Comparison of ENCODE assay signal across 12 cellular contexts in genomic region chr2:205712508-205712907, GRCh38. TPM values are rescaled to one million over a fixed set of nuclear protein-coding genes. Genes with fewer than 3 reads are reported as not detected.
DNase-seq lines count a peak whose midpoint lies in the region; ATAC-seq and TF ChIP-seq lines count a peak whose summit lies in the region.
"Had no signal": no experiment of that assay in that cellular context is flagged by ENCODE, and none has a peak within 500 bp of the region (broad histone marks: within the 10 kb centered on the region; RNA-seq: fewer than 3 reads in every experiment).

No MANE protein-coding gene starts in this region.

- H3K4me1 ChIP-seq in hepatocyte (ENCODE audit: insufficient read depth) = peaks cover 24% of the 10 kb centered on the region
- H3K4me1 ChIP-seq: pancreas had no signal

- no peaks in the 10 kb centered on the region for H3K27me3 ChIP-seq in hepatocyte
- H3K27me3 ChIP-seq: pancreas had no signal

- no peaks in the 10 kb centered on the region for H3K9me3 ChIP-seq in hepatocyte (ENCODE audit: low read depth)
- H3K9me3 ChIP-seq: pancreas had no signal

- H3K4me3 ChIP-seq in hepatocyte = no peak overlapping the region
- H3K4me3 ChIP-seq: pancreas had no signal

- 52% methylated on average over 1 of the region's 1 CpG for WGBS in hepatocyte (ENCODE audit: low lambda C conversion rate, missing lambda C conversion rate)

- no peak overlapping the region for H3K4me3 Mint-ChIP-seq in activated naive CD8-positive, alpha-beta T cell treated with anti-CD3 and anti-CD28 coated beads for 36 hours

- H3K9me2 ChIP-seq in hepatocyte (replicated peaks; ENCODE audit: insufficient read depth) = no peaks in the 10 kb centered on the region

- no peaks in the 10 kb centered on the region for H4K20me1 ChIP-seq in hepatocyte (ENCODE audit: insufficient read depth, poor library complexity, severe bottlenecking)

- H3K4me1 Mint-ChIP-seq in activated naive CD8-positive, alpha-beta T cell treated with anti-CD3 and anti-CD28 coated beads for 36 hours = peaks cover 16% of the 10 kb centered on the region

- DNase-seq in HCEC 1CT = peak; percentile 88
- DNase-seq in activated naive CD8-positive, alpha-beta T cell treated with anti-CD3 and anti-CD28 coated beads for 36 hours = peak; percentile 7
- no peak for DNase-seq in hepatocyte (ENCODE audit: low spot score)
- peak; percentile 20 for DNase-seq in stimulated activated naive CD8-positive, alpha-beta T cell treated with anti-CD3 and anti-CD28 coated beads, Interleukin-15, Interleukin-2, amounts not matched to agents 100 U/mL and 50 U/mL, for 24 hours
- no peak for DNase-seq in GM19238 (ENCODE audit: insufficient read length, low spot score)
- DNase-seq in NCI-H2227 treated with DMSO at 0.1 percent for 48 hours (lab: John Stamatoyannopoulos, UW) = no peak
- no peak for DNase-seq in retina
- DNase-seq: activated T-cell treated with anti-CD3 and anti-CD28 coated beads for 4 hours, cortex of kidney, pancreas, T-helper 1 cell had no signal

- no peak for TF ChIP-seq CTCF in hepatocyte (IDR thresholded peaks at IDR 0.05; ENCODE audit: poor library complexity)

- H3K9me3 Mint-ChIP-seq in activated naive CD8-positive, alpha-beta T cell treated with anti-CD3 and anti-CD28 coated beads for 36 hours = no peaks in the 10 kb centered on the region

- H3K79me2 ChIP-seq in hepatocyte = peaks cover 26% of the 10 kb centered on the region

- peak overlapping the region; percentile 2 for H3K27ac ChIP-seq in hepatocyte
- H3K27ac ChIP-seq: KMS-11, pancreas had no signal

- H3K4me2 ChIP-seq in hepatocyte = no peak overlapping the region
- H3K4me2 ChIP-seq: KMS-11 had no signal

- ATAC-seq in stimulated activated naive CD8-positive, alpha-beta T cell treated with anti-CD3 and anti-CD28 coated beads, Interleukin-15, Interleukin-2, amounts not matched to agents 100 U/mL and 50 U/mL, for 24 hours = peak; percentile 80

- H3K36me3 Mint-ChIP-seq in activated naive CD8-positive, alpha-beta T cell treated with anti-CD3 and anti-CD28 coated beads for 36 hours = no peaks in the 10 kb centered on the region

- H3K27ac Mint-ChIP-seq in activated naive CD8-positive, alpha-beta T cell treated with anti-CD3 and anti-CD28 coated beads for 36 hours = no peak overlapping the region

- H3K27me3 Mint-ChIP-seq in activated naive CD8-positive, alpha-beta T cell treated with anti-CD3 and anti-CD28 coated beads for 36 hours = peaks cover 12% of the 10 kb centered on the region

- no peak overlapping the region for H2AFZ ChIP-seq in hepatocyte

- no peaks in the 10 kb centered on the region for H3K36me3 ChIP-seq in hepatocyte (replicated peaks; ENCODE audit: insufficient read depth, low read depth)
- H3K36me3 ChIP-seq: pancreas had no signal

RNA-seq across cellular contexts. Expression of gene NRP2, which starts 30.2 kb away (rescaled TPM):
- 1 to 10 TPM; 1.1 to 2.0 TPM for total RNA-seq in activated naive CD8-positive, alpha-beta T cell treated with anti-CD3 and anti-CD28 coated beads for 36 hours
- 60.2 and 79.2 TPM in 2 replicates for total RNA-seq in hepatocyte
- polyA plus RNA-seq in hepatocyte = 61.0 and 74.6 TPM in 2 replicates

Comparison
In these comparisons a context has a peak if more than half of its experiments do, and no peak if none do; other contexts are left out.
1. DNase-seq: peak in HCEC 1CT (single experiment), activated naive CD8-positive, alpha-beta T cell treated with anti-CD3 and anti-CD28 coated beads for 36 hours (single experiment) and stimulated activated naive CD8-positive, alpha-beta T cell treated with anti-CD3 and anti-CD28 coated beads, Interleukin-15, Interleukin-2, amounts not matched to agents 100 U/mL and 50 U/mL, for 24 hours (single experiment); none in hepatocyte (single experiment), GM19238 (single experiment), NCI-H2227 treated with DMSO at 0.1 percent for 48 hours (single experiment) and retina (single experiment).
2. RNA of gene NRP2, which starts 30.2 kb away (total RNA-seq): 60.2 to 79.2 TPM in hepatocyte; 1.1 to 2.0 TPM in activated naive CD8-positive, alpha-beta T cell treated with anti-CD3 and anti-CD28 coated beads for 36 hours; every median in the first group is over 10 times any median in the second.